In genomic region chr12:102911320-102911719, GRCh38 we compare ENCODE assay signal across 10 cellular contexts. TPM values are rescaled to one million over a fixed set of nuclear protein-coding genes. Genes with fewer than 3 reads are reported as not detected.
"Had no signal": no experiment of that assay in that cellular context is flagged by ENCODE, and none has a peak within 500 bp of the region (broad histone marks: within the 10 kb centered on the region; RNA-seq: fewer than 3 reads in every experiment).

No MANE protein-coding gene starts in this region.

- H3K27ac ChIP-seq: GM23248, KMS-11 had no signal

- H3K4me2 ChIP-seq: KMS-11 had no signal

- H3K4me3 ChIP-seq: GM23248 had no signal

- FAIRE-seq: H1, H54, HTR-8/SVneo had no signal

- DNase-seq: GM23248, H9, HCEC 1CT, KBM-7 had no signal

- H2AFZ ChIP-seq: GM23248 had no signal

- H3K9ac ChIP-seq: GM23248, KMS-11 had no signal

RNA-seq across cellular contexts. Expression of gene PAH, which starts 5.7 kb away (rescaled TPM):
- total RNA-seq: GM23248, HT-29 had no signal
- polyA plus RNA-seq: GM23248, IgD-negative memory B cell had no signal

RNA-seq across cellular contexts. Expression of gene ASCL1, which starts 46.2 kb away (rescaled TPM):
- total RNA-seq: GM23248, H1, H9, HT-29 had no signal
- polyA plus RNA-seq: GM23248, IgD-negative memory B cell had no signal
